Comparison of ENCODE assay signal across 1 cellular context in genomic region chr5:58407042-58407709, GRCh38.
TF ChIP-seq lines count a peak whose summit lies in the region.

No MANE protein-coding gene starts in this region.

TF ChIP-seq in H1, 55 proteins besides CTCF, POLR2A, EP300 and RAD21:
- TF ChIP-seq CHD1 (IDR thresholded peaks at IDR 0.05; ENCODE audit: low read depth, low read length) (no peak), BACH1 (IDR thresholded peaks at IDR 0.05; ENCODE audit: low read length) (peak; percentile 93), SRF (IDR thresholded peaks at IDR 0.05; ENCODE audit: low read depth, low read length) (no peak), MAFK (IDR thresholded peaks at IDR 0.05; ENCODE audit: low read depth, low read length) (peak; percentile 52; the same call in 1 of the 2 replicates), TEAD4 (IDR thresholded peaks at IDR 0.05; ENCODE audit: low read depth, low read length) (0 out of 2 replicates have a peak, but pooled peaks have one; percentile 1)
